18 cellular contexts compared by ENCODE assay signal in the genomic region with DNA sequence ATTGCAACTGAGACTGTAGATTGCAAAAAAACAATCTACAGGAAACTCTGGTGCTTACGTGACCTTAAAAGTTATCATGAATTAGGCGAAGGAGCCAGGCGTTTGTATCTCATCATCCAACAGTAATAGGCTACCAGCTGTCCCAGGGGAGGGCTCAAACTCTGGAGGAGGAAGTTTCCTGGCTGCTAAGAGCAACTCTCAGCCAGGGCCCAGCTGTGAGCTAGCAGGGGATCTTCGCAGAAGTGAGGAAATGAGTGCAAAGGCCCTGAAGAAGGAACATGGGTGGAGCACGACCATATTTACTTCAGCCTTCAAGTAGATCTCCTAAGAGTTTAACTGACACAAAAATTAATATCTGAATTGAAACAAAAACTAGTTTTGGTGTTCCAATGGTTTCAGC.
DNase-seq lines count a peak whose midpoint lies in the region; ATAC-seq and TF ChIP-seq lines count a peak whose summit lies in the region.
"Had no signal": no experiment of that assay in that cellular context is flagged by ENCODE, and none has a peak within 500 bp of the region (broad histone marks: within the 10 kb centered on the region; RNA-seq: fewer than 3 reads in every experiment).

No MANE protein-coding gene starts in this region.

- TF ChIP-seq CTCF in gastroesophageal sphincter (IDR thresholded peaks at IDR 0.05): no peak

- ATAC-seq in gastroesophageal sphincter: peak; percentile 58

- no peak overlapping the region for H3K27ac ChIP-seq in gastroesophageal sphincter
- no peak overlapping the region for H3K27ac ChIP-seq in GM23248
- H3K27ac ChIP-seq: BLaER1, epithelial cell of prostate, ovary had no signal

- H2AFZ ChIP-seq in GM23248: no peak overlapping the region

- no peaks in the 10 kb centered on the region for H3F3A ChIP-seq in GM23248 (ENCODE audit: insufficient read depth)

- H4K20me1 ChIP-seq in GM23248 (ENCODE audit: insufficient read depth): no peaks in the 10 kb centered on the region
- H4K20me1 ChIP-seq: BLaER1 had no signal

- no peaks in the 10 kb centered on the region for H3K9me2 ChIP-seq in GM23248 (ENCODE audit: insufficient read depth)

- no peak overlapping the region for H3K9ac ChIP-seq in GM23248
- H3K9ac ChIP-seq: BLaER1 had no signal

- no peak for TF ChIP-seq EP300 in gastroesophageal sphincter (IDR thresholded peaks at IDR 0.05)

- H3K79me2 ChIP-seq in GM23248 (ENCODE audit: insufficient read depth): no peaks in the 10 kb centered on the region

- DNase-seq in Kasumi-1 (lab: John Stamatoyannopoulos, UW) (peak; percentile 7 to 16), NOMO-1 (lab: John Stamatoyannopoulos, UW; ENCODE audit: unreplicated experiment in 2 of 2) (peak; percentile 2 to 12), skeletal muscle cell (ENCODE audit: low read depth) (peak; percentile 6), AML-193 (lab: John Stamatoyannopoulos, UW) (no peak), GM23248 (no peak)
- DNase-seq in activated effector memory CD4-positive, alpha-beta T cell treated with anti-CD3 and anti-CD28 coated beads, Interleukin-2, amount 50 U/mL, for 16 hours: no peak
- DNase-seq: activated CD4-positive, alpha-beta T cell treated with anti-CD3 and anti-CD28 coated beads, Interleukin-2, amount 50 U/mL, for 48 hours; activated T-cell treated with anti-CD3 and anti-CD28 coated beads, Interleukin-2, amount 50 U/mL, for 24 hours; GOT3; KG1; NCI-H1436; NCI-H345; OCI-M1; ovary had no signal

- in situ Hi-C loops in GM23248 (cut with MboI): no loop called here

- H3K27me3 ChIP-seq in gastroesophageal sphincter (no peaks in the 10 kb centered on the region), GM23248 (replicated peaks; ENCODE audit: insufficient read depth) (no peaks in the 10 kb centered on the region)
- H3K27me3 ChIP-seq: BLaER1, ovary had no signal

- WGBS in gastroesophageal sphincter (ENCODE audit: low coverage in 1 of 2), 2 donors: 38 to 52% methylated on average over 2 to 5 of the region's 5 CpGs
- WGBS in GM23248 (ENCODE audit: low coverage in 1 of 2, low lambda C conversion rate in 2 of 2, missing lambda C conversion rate in 2 of 2), 2 experiments: 43 to 46% methylated on average over 5 of the region's 5 CpGs

- H3K4me1 ChIP-seq in gastroesophageal sphincter (no peaks in the 10 kb centered on the region), GM23248 (ENCODE audit: insufficient read depth) (no peaks in the 10 kb centered on the region)
- H3K4me1 ChIP-seq: BLaER1 had no signal

- peaks cover 0 to 5% (median 0%) of the 10 kb centered on the region in 3 donors for H3K9me3 ChIP-seq in gastroesophageal sphincter
- H3K9me3 ChIP-seq in GM23248 (ENCODE audit: low read depth): no peaks in the 10 kb centered on the region
- H3K9me3 ChIP-seq: ovary had no signal

- no peak overlapping the region for H3K4me2 ChIP-seq in GM23248 (ENCODE audit: unreplicated experiment)
- H3K4me2 ChIP-seq: BLaER1, smooth muscle cell had no signal

- no peak overlapping the region for H3K4me3 ChIP-seq in gastroesophageal sphincter
- no peak overlapping the region for H3K4me3 ChIP-seq in skeletal muscle cell (ENCODE audit: low read depth, low read length)
- H3K4me3 ChIP-seq in GM23248: no peak overlapping the region
- H3K4me3 ChIP-seq: BLaER1, ovary, smooth muscle cell had no signal

- TF ChIP-seq POLR2A in gastroesophageal sphincter (IDR thresholded peaks at IDR 0.05): no peak

- H3K36me3 ChIP-seq in gastroesophageal sphincter (no peaks in the 10 kb centered on the region), GM23248 (ENCODE audit: low read depth) (no peaks in the 10 kb centered on the region)
- H3K36me3 ChIP-seq: BLaER1, ovary had no signal

Comparison
In these comparisons a context has a peak if more than half of its experiments do, and no peak if none do; other contexts are left out.
1. DNase-seq: peak in Kasumi-1 (2 of 2), NOMO-1 (2 of 2) and skeletal muscle cell (single experiment); none in AML-193 (0 of 2), activated effector memory CD4-positive, alpha-beta T cell treated with anti-CD3 and anti-CD28 coated beads, Interleukin-2, amount 50 U/mL, for 16 hours (single experiment) and GM23248 (single experiment).